Comparison of ENCODE assay signal across 8 cellular contexts in the genomic region with DNA sequence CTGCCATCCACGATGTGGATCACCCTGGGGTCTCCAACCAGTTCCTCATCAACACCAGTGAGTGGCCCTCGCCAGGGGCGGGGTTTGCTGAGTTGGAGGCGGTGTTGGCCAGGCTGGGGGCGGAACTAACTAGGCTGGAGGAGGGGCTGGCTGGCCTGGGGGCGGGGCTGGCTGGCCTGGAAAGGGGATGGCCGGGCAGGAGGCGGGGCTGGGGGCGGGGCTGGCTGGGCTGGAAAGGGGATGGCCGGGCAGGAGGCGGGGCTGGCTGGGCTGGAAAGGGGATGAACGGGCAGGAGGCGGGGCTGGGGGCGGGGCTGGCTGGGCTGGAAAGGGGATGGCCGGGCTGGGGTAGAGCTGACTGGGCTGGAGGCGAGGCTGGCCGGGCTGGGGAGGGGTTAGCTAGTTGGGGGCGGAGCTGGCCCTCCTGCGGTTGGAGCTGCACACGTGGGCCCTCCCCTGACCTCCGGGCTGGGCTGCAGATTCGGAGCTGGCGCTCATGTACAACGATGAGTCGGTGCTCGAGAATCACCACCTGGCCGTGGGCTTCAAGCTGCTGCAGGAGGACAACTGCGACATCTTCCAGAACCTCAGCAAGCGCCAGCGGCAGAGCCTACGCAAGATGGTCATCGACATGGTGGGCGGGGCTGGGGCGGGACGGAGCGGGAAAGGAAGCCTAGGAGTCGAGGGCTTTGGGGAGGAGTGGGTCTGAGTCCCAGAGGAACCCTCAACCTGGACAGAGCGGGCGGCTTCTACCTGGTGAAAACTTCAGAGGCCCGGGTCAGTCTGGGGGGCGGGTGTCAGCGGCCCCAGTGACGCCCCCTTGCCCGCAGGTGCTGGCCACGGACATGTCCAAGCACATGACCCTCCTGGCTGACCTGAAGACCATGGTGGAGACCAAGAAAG. TPM values are rescaled to one million over a fixed set of nuclear protein-coding genes. Genes with fewer than 3 reads are reported as not detected.
A peak's percentile ranks its signal among the peaks of the same experiment; 100 is the strongest.
DNase-seq lines count a peak whose midpoint lies in the region; ATAC-seq, FAIRE-seq and TF ChIP-seq lines count a peak whose summit lies in the region.

No MANE protein-coding gene starts in this region.

- no peak for FAIRE-seq in bronchial epithelial cell (lab: Jason Lieb, UNC)

- H3F3A ChIP-seq in smooth muscle cell (ENCODE audit: low read depth): no peaks in the 10 kb centered on the region

- no peak overlapping the region for H3K27ac ChIP-seq in smooth muscle cell (ENCODE audit: low read depth)

- H3K4me3 ChIP-seq in H7 (ENCODE audit: insufficient read depth, low read depth, low read length) (peak overlapping the region; percentile 65), bronchial epithelial cell (ENCODE audit: low read depth, low read length) (peak overlapping the region; percentile 39), smooth muscle cell (peak overlapping the region; percentile 44)

- peak overlapping the region; percentile 23 for H2AFZ ChIP-seq in smooth muscle cell (ENCODE audit: low read depth)

- H3K9ac ChIP-seq in smooth muscle cell (ENCODE audit: low read depth): no peak overlapping the region

- no peak for ATAC-seq in HG02938 (IDR thresholded peaks at IDR 0.05; ENCODE audit: unreplicated experiment)

- no peak for TF ChIP-seq CTCF in bronchial epithelial cell (IDR thresholded peaks at IDR 0.05; ENCODE audit: insufficient read depth, low read length, severe bottlenecking)
- no peak for TF ChIP-seq CTCF in smooth muscle cell (IDR thresholded peaks at IDR 0.05; ENCODE audit: borderline replicate concordance, insufficient read depth, poor library complexity, severe bottlenecking)

- DNase-seq in Daoy (ENCODE audit: low read depth) (peak; percentile 96), H7 (peak; percentile 100), NCI-H1092 treated with DMSO at 0.1 percent for 48 hours (lab: John Stamatoyannopoulos, UW) (peak; percentile 44), bronchial epithelial cell (ENCODE audit: low read depth) (peak; percentile 81), iPS-NIHi11 (ENCODE audit: low spot score) (peak; percentile 99), smooth muscle cell (lab: John Stamatoyannopoulos, UW; ENCODE audit: unreplicated experiment) (peak; percentile 93)
- peak; percentile 67 to 82 (median 74) for DNase-seq in activated CD4-positive, CD25-positive, alpha-beta regulatory T cell (lab: John Stamatoyannopoulos, UW)

- peak overlapping the region; percentile 82 for H3K4me2 ChIP-seq in smooth muscle cell

- H3K27me3 ChIP-seq in H7 (ENCODE audit: control insufficient read depth, insufficient read depth, low read length): peaks cover 3% of the 10 kb centered on the region; the same call in 1 of the 2 replicates
- no peaks in the 10 kb centered on the region for H3K27me3 ChIP-seq in bronchial epithelial cell (ENCODE audit: control insufficient read depth, insufficient read depth, low read length)
- no peaks in the 10 kb centered on the region for H3K27me3 ChIP-seq in smooth muscle cell (ENCODE audit: low read depth)

- no peaks in the 10 kb centered on the region for H3K79me2 ChIP-seq in smooth muscle cell (ENCODE audit: low read depth)

- no peaks in the 10 kb centered on the region for H4K20me1 ChIP-seq in smooth muscle cell (ENCODE audit: low read depth)

- no peaks in the 10 kb centered on the region for H3K4me1 ChIP-seq in smooth muscle cell (ENCODE audit: low read depth)

- H3K9me3 ChIP-seq in smooth muscle cell (replicated peaks; ENCODE audit: low read depth): no peaks in the 10 kb centered on the region

- H3K36me3 ChIP-seq in H7 (replicated peaks; ENCODE audit: control insufficient read depth, insufficient read depth, low read length): no peaks in the 10 kb centered on the region; the same call in 1 of the 2 replicates
- H3K36me3 ChIP-seq in bronchial epithelial cell (ENCODE audit: control insufficient read depth, insufficient read depth, low read length): no peaks in the 10 kb centered on the region
- no peaks in the 10 kb centered on the region for H3K36me3 ChIP-seq in smooth muscle cell (ENCODE audit: low read depth)

- 14% methylated on average over 36 of the region's 45 CpGs for WGBS in smooth muscle cell (ENCODE audit: low lambda C conversion rate)

RNA-seq across cellular contexts. Expression of a gene that starts 41.0 kb away (rescaled TPM):
- 0.69 and 2.3 TPM in 2 replicates for total RNA-seq in Daoy (2014; rRNA removed; shearing (Covaris generic))
- total RNA-seq in H7 (2014; rRNA removed; shearing (Covaris generic)): 2.3 and 2.6 TPM in 2 replicates
- total RNA-seq in bronchial epithelial cell: 0.13 and 0.26 TPM in 2 replicates
- total RNA-seq in smooth muscle cell: 2.7 and 3.3 TPM in 2 replicates
- polyA plus RNA-seq in smooth muscle cell: 12.3 and 16.4 TPM in 2 replicates

RNA-seq across cellular contexts. Expression of a gene that starts 41.9 kb away (rescaled TPM):
- 92.3 and 99.8 TPM in 2 replicates for total RNA-seq in Daoy (2014; rRNA removed; shearing (Covaris generic))
- total RNA-seq in H7 (2014; rRNA removed; shearing (Covaris generic)): 80.2 and 82.3 TPM in 2 replicates
- total RNA-seq in bronchial epithelial cell (59.5 and 62.9 TPM in 2 replicates), smooth muscle cell (24.9 and 39.3 TPM in 2 replicates)
- 53.1 and 60.4 TPM in 2 replicates for polyA plus RNA-seq in smooth muscle cell

RNA-seq across cellular contexts. Expression of a gene that starts 55.9 kb away (rescaled TPM):
- 0.24 and 2.2 TPM in 2 replicates for total RNA-seq in Daoy (2014; rRNA removed; shearing (Covaris generic))
- total RNA-seq in H7 (2014; rRNA removed; shearing (Covaris generic)): 14.7 and 16.1 TPM in 2 replicates
- 6.6 and 7.8 TPM in 2 replicates for total RNA-seq in bronchial epithelial cell
- 5.3 and 6.3 TPM in 2 replicates for total RNA-seq in smooth muscle cell
- 6.8 and 9.0 TPM in 2 replicates for polyA plus RNA-seq in smooth muscle cell

RNA-seq across cellular contexts. Expression of a gene that starts 58.0 kb away (rescaled TPM):
- total RNA-seq in Daoy (2014; rRNA removed; shearing (Covaris generic)): 361 and 401 TPM in 2 replicates
- total RNA-seq in H7 (2014; rRNA removed; shearing (Covaris generic)): 226 and 254 TPM in 2 replicates
- 195 TPM in 2 replicates for total RNA-seq in bronchial epithelial cell
- 98.4 and 103 TPM in 2 replicates for total RNA-seq in smooth muscle cell
- polyA plus RNA-seq in smooth muscle cell: 186 and 198 TPM in 2 replicates

Comparison
In these comparisons a context has a peak if more than half of its experiments do, and no peak if none do; other contexts are left out.
1. DNase-seq: peak in every context shown above with its lines; median percentile 100 in H7; 99 in iPS-NIHi11; 96 in Daoy; 93 in smooth muscle cell; 81 in bronchial epithelial cell; 74 in activated CD4-positive, CD25-positive, alpha-beta regulatory T cell; 44 in NCI-H1092 treated with DMSO at 0.1 percent for 48 hours.